In the genomic region with DNA sequence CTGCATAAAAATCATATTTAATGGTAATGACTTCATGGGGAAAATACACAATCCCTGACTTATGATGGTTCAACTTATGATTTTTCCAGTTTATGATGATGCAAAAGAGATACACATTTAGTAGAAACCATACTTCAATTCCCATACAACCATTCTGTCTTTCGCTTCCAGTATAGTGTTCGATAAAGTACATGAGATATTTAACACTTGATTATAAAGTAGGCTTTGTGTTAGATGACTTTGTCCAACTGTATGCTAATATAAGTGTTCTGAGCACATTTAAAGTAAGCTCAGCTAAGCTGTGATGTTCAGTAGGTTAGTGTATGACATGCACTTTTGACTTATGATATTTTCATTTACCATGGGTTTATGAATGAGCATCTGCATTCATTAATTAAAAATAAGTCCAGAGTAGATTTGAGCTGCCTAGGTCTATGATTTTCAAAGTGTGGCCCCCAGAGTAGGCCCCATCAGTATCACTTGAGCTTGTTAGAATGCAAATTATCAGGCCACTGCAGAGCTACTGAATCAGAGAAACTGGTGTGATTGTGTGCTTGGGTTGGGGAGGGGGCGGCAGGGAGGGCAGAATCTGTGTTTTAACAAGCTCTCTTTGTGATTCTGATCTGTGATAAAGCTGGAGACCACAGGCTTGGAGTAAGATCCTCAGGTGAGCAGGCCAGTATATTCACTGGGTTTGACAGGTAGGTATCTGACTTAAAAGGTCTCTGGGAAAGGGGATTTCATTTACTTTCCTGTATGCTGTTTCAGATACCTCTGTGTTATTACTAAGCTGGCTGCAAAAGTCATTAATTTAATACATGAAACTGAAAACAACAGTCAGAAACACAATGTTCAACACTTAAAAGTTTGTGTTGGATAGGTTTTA, we compare ENCODE assay signal across 14 cellular contexts. TPM values are rescaled to one million over a fixed set of nuclear protein-coding genes. Genes with fewer than 3 reads are reported as not detected.
DNase-seq lines count a peak whose midpoint lies in the region; ATAC-seq and FAIRE-seq lines count a peak whose summit lies in the region.
"Had no signal": no experiment of that assay in that cellular context is flagged by ENCODE, and none has a peak within 500 bp of the region (broad histone marks: within the 10 kb centered on the region; RNA-seq: fewer than 3 reads in every experiment).

No MANE protein-coding gene starts in this region.

- ATAC-seq in GM21447 (IDR thresholded peaks at IDR 0.05; ENCODE audit: unreplicated experiment) (peak; percentile 48), HG03135 (IDR thresholded peaks at IDR 0.05; ENCODE audit: unreplicated experiment) (peak; percentile 52), memory B cell (ENCODE audit: low read depth) (no peak)

- DNase-seq in GM18507 (ENCODE audit: extremely low spot score, insufficient read length, low read depth) (no peak), memory B cell (ENCODE audit: low spot score in 2 of 2) (no peak), NCI-H2196 treated with DMSO at 0.1 percent for 48 hours (lab: John Stamatoyannopoulos, UW; ENCODE audit: unreplicated experiment) (no peak), G401 (ENCODE audit: low spot score) (no peak), GM19239 (ENCODE audit: insufficient read length, low spot score) (no peak)
- no peak for DNase-seq in stimulated activated CD4-positive, alpha-beta T cell treated with anti-CD3 and anti-CD28 coated beads, Interleukin-4, amount 100 ng/mL, for 1 hour
- DNase-seq: activated CD4-positive, alpha-beta T cell treated with anti-CD3 and anti-CD28 coated beads for 1 hour; hypothalamus; NCI-H748 treated with DMSO at 0.1 percent for 48 hours; SK-N-SH had no signal

- no peaks in the 10 kb centered on the region for H3K9me3 Mint-ChIP-seq in memory B cell
- H3K9me3 Mint-ChIP-seq: type B pancreatic cell had no signal

- peaks cover 23% of the 10 kb centered on the region for H3K4me1 Mint-ChIP-seq in memory B cell

- H3K36me3 Mint-ChIP-seq in memory B cell: peaks cover 8% of the 10 kb centered on the region

- in situ Hi-C loops in G401 (cut with HindIII; ENCODE audit: low sequenced_read_pairs): no loop called here

- FAIRE-seq in GM18507 (lab: Jason Lieb, UNC) (peak; percentile 52), GM19239 (lab: Jason Lieb, UNC) (no peak)
- FAIRE-seq: HTR-8/SVneo had no signal

- H3K27me3 Mint-ChIP-seq in memory B cell: no peaks in the 10 kb centered on the region
- H3K27me3 Mint-ChIP-seq: type B pancreatic cell had no signal

- H3K27ac Mint-ChIP-seq in memory B cell: peak overlapping the region; percentile 55
- H3K27ac Mint-ChIP-seq: type B pancreatic cell had no signal

- H3K4me3 Mint-ChIP-seq in memory B cell: peak overlapping the region; percentile 11
- H3K4me3 Mint-ChIP-seq: type B pancreatic cell had no signal

RNA-seq across cellular contexts. Expression of a gene that starts 8.4 kb away (rescaled TPM):
- 0.43 and 0.54 TPM in 2 replicates for total RNA-seq in G401 (2014; rRNA removed; shearing (Covaris generic))

RNA-seq across cellular contexts. Expression of a gene that starts 30.0 kb away (rescaled TPM):
- 41.1 and 43.4 TPM in 2 replicates for total RNA-seq in G401 (2014; rRNA removed; shearing (Covaris generic))
